1 cellular context compared by ENCODE assay signal in the genomic region with DNA sequence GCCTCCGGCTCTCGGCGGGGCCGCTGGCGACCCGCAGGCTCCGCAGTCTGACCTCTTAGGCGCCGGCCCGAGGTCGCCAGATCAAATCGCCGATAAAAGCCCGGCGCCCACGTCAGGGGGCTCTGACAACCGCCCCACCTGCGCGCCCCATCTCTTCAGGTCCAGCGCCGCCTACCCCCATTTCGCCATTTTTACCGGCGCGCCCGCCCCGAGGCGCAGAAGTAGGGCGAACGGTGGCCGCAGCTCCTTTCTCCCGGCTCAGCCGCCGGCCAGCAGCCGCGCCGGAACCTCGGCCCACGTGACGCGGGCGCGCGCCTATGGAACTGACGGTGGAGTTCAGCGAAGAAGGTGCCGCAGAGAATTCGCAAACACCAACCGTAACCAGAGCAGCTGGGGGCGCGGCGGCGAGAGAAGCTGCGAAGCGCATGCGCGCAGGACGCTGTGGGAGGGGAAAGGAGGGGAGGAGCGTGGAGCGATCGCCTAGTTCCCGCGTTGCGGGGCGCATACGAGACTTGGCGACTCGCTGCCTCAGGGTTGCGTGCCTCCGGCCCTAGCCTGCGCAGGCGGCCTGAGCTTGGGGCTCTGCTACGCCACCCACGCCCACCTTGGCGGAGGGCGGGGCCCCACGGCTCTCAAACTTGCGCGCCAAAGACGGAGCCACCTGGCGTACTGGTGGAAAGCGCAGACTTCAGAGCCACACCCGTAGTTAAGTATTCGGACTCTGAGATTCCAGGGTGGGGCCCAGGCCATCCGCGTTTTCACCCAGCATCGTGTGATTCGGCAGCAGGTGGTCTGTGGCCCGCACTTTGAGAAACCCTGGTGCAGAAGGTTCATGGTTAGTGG.
A peak's percentile ranks its signal among the peaks of the same experiment; 100 is the strongest.
TF ChIP-seq lines count a peak whose summit lies in the region.

A gene with protein sequence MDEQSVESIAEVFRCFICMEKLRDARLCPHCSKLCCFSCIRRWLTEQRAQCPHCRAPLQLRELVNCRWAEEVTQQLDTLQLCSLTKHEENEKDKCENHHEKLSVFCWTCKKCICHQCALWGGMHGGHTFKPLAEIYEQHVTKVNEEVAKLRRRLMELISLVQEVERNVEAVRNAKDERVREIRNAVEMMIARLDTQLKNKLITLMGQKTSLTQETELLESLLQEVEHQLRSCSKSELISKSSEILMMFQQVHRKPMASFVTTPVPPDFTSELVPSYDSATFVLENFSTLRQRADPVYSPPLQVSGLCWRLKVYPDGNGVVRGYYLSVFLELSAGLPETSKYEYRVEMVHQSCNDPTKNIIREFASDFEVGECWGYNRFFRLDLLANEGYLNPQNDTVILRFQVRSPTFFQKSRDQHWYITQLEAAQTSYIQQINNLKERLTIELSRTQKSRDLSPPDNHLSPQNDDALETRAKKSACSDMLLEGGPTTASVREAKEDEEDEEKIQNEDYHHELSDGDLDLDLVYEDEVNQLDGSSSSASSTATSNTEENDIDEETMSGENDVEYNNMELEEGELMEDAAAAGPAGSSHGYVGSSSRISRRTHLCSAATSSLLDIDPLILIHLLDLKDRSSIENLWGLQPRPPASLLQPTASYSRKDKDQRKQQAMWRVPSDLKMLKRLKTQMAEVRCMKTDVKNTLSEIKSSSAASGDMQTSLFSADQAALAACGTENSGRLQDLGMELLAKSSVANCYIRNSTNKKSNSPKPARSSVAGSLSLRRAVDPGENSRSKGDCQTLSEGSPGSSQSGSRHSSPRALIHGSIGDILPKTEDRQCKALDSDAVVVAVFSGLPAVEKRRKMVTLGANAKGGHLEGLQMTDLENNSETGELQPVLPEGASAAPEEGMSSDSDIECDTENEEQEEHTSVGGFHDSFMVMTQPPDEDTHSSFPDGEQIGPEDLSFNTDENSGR (minus strand): TSS at position 418 of the 843 bp plus-strand sequence. CDS start 419 bp downstream, outside the sequence.

TF ChIP-seq in A549, 52 proteins besides CTCF, POLR2A, EP300 and RAD21 (continued from another document):
- TF ChIP-seq, protein P1, sequence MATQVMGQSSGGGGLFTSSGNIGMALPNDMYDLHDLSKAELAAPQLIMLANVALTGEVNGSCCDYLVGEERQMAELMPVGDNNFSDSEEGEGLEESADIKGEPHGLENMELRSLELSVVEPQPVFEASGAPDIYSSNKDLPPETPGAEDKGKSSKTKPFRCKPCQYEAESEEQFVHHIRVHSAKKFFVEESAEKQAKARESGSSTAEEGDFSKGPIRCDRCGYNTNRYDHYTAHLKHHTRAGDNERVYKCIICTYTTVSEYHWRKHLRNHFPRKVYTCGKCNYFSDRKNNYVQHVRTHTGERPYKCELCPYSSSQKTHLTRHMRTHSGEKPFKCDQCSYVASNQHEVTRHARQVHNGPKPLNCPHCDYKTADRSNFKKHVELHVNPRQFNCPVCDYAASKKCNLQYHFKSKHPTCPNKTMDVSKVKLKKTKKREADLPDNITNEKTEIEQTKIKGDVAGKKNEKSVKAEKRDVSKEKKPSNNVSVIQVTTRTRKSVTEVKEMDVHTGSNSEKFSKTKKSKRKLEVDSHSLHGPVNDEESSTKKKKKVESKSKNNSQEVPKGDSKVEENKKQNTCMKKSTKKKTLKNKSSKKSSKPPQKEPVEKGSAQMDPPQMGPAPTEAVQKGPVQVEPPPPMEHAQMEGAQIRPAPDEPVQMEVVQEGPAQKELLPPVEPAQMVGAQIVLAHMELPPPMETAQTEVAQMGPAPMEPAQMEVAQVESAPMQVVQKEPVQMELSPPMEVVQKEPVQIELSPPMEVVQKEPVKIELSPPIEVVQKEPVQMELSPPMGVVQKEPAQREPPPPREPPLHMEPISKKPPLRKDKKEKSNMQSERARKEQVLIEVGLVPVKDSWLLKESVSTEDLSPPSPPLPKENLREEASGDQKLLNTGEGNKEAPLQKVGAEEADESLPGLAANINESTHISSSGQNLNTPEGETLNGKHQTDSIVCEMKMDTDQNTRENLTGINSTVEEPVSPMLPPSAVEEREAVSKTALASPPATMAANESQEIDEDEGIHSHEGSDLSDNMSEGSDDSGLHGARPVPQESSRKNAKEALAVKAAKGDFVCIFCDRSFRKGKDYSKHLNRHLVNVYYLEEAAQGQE (IDR thresholded peaks at IDR 0.05), result peak; percentile 85
- no peak for TF ChIP-seq CHD4 (IDR thresholded peaks at IDR 0.05; ENCODE audit: borderline replicate concordance)
- TF ChIP-seq HOXB13 (CRISPR knock-in tag; IDR thresholded peaks at IDR 0.05; ENCODE audit: low read depth), result 0 out of 2 replicates have a peak, but pooled peaks have one; percentile 71
- TF ChIP-seq HEYL (CRISPR knock-in tag; IDR thresholded peaks at IDR 0.05), result no peak
- TF ChIP-seq HOXA7 (CRISPR knock-in tag; IDR thresholded peaks at IDR 0.05), result peak; percentile 85; the same call in 1 of the 2 replicates
- TF ChIP-seq, protein P2, sequence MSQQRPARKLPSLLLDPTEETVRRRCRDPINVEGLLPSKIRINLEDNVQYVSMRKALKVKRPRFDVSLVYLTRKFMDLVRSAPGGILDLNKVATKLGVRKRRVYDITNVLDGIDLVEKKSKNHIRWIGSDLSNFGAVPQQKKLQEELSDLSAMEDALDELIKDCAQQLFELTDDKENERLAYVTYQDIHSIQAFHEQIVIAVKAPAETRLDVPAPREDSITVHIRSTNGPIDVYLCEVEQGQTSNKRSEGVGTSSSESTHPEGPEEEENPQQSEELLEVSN (IDR thresholded peaks at IDR 0.05; ENCODE audit: borderline replicate concordance, low read depth), result peak; percentile 83; the same call in 1 of the 2 replicates
- TF ChIP-seq POLR2AphosphoS2 (conservative IDR thresholded peaks at IDR 0.05; ENCODE audit: low read length), result 0 out of 2 replicates have a peak, but pooled peaks have one; percentile 65
- TF ChIP-seq SMC3 (IDR thresholded peaks at IDR 0.05), result 0 out of 3 replicates have a peak, but pooled peaks have one; percentile 20
- TF ChIP-seq PHF8 (IDR thresholded peaks at IDR 0.05; ENCODE audit: borderline replicate concordance, low read depth), result peak; percentile 92
- TF ChIP-seq, protein P3, sequence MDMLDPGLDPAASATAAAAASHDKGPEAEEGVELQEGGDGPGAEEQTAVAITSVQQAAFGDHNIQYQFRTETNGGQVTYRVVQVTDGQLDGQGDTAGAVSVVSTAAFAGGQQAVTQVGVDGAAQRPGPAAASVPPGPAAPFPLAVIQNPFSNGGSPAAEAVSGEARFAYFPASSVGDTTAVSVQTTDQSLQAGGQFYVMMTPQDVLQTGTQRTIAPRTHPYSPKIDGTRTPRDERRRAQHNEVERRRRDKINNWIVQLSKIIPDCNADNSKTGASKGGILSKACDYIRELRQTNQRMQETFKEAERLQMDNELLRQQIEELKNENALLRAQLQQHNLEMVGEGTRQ (IDR thresholded peaks at IDR 0.05), result peak; percentile 97
- TF ChIP-seq ZNF302 (CRISPR knock-in tag; IDR thresholded peaks at IDR 0.05), result peak; percentile 71; the same call in 1 of the 2 replicates
- TF ChIP-seq ZC3H11A (IDR thresholded peaks at IDR 0.05), result no peak
- no peak for TF ChIP-seq MAZ (IDR thresholded peaks at IDR 0.05; ENCODE audit: borderline replicate concordance, low read depth, low read length)
- TF ChIP-seq RFX5 (IDR thresholded peaks at IDR 0.05), result 0 out of 2 replicates have a peak, but pooled peaks have one; percentile 40
- peak; percentile 84; the same call in 1 of the 2 replicates for TF ChIP-seq HOXB5 (CRISPR knock-in tag; IDR thresholded peaks at IDR 0.05)
- TF ChIP-seq JUN (IDR thresholded peaks at IDR 0.05), result peak in 1 of 2 experiments; percentile 70; a peak in 3 of 5 replicates
- peak; percentile 83; the same call in 1 of the 2 replicates for TF ChIP-seq MYC (IDR thresholded peaks at IDR 0.05; ENCODE audit: borderline replicate concordance, low read length)
- TF ChIP-seq CHD2 (IDR thresholded peaks at IDR 0.05; ENCODE audit: low read length, partially characterized antibody), result peak; percentile 91
- peak; percentile 59 for TF ChIP-seq GATA3 (IDR thresholded peaks at IDR 0.05; ENCODE audit: borderline replicate concordance)
- peak; percentile 85 for TF ChIP-seq FOSB (CRISPR knock-in tag; IDR thresholded peaks at IDR 0.05)
- TF ChIP-seq RNF2 (IDR thresholded peaks at IDR 0.05; ENCODE audit: borderline replicate concordance, low read depth), result peak; percentile 57; the same call in 1 of the 2 replicates
- no peak for TF ChIP-seq EHF (CRISPR knock-in tag; IDR thresholded peaks at IDR 0.05)
